Comparison of ENCODE assay signal across 1 cellular context in the genomic region with DNA sequence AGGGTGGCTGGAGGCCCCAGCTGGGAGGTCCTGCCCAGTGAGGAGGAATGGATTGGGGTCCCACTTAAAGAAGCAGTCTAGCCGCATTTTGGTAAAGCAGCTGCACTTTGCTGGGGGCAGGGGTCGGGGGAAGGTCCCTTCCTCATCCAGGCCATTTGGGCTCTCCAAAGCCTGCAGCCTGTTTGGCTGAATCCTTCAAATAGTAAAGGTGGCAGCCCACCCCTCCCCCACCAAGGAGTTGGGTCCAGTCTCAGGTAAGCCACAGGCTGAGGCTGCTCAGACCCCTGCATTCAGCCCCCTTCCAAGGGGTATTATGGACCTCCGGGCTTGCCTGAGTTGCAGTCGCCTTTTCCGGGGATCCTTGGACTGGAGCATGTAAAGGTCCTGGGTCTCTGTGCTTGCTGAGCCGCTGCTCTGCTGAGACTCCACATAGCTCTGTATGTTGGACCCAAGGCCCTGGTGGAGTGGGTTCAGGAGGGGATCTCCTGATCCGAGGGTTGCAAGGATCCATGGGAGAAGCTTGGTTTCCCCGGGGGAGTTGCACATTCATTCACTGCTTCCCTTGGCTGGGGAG.
TF ChIP-seq lines count a peak whose summit lies in the region.

No MANE protein-coding gene starts in this region.

TF ChIP-seq in WTC11, 78 proteins besides CTCF, POLR2A, EP300 and RAD21 (continued from another document):
- TF ChIP-seq, protein P1, sequence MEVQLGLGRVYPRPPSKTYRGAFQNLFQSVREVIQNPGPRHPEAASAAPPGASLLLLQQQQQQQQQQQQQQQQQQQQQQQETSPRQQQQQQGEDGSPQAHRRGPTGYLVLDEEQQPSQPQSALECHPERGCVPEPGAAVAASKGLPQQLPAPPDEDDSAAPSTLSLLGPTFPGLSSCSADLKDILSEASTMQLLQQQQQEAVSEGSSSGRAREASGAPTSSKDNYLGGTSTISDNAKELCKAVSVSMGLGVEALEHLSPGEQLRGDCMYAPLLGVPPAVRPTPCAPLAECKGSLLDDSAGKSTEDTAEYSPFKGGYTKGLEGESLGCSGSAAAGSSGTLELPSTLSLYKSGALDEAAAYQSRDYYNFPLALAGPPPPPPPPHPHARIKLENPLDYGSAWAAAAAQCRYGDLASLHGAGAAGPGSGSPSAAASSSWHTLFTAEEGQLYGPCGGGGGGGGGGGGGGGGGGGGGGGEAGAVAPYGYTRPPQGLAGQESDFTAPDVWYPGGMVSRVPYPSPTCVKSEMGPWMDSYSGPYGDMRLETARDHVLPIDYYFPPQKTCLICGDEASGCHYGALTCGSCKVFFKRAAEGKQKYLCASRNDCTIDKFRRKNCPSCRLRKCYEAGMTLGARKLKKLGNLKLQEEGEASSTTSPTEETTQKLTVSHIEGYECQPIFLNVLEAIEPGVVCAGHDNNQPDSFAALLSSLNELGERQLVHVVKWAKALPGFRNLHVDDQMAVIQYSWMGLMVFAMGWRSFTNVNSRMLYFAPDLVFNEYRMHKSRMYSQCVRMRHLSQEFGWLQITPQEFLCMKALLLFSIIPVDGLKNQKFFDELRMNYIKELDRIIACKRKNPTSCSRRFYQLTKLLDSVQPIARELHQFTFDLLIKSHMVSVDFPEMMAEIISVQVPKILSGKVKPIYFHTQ (CRISPR knock-in tag; IDR thresholded peaks at IDR 0.05): no peak
- TF ChIP-seq RELA (CRISPR knock-in tag; IDR thresholded peaks at IDR 0.05; ENCODE audit: borderline replicate concordance): no peak
- TF ChIP-seq, protein P2, sequence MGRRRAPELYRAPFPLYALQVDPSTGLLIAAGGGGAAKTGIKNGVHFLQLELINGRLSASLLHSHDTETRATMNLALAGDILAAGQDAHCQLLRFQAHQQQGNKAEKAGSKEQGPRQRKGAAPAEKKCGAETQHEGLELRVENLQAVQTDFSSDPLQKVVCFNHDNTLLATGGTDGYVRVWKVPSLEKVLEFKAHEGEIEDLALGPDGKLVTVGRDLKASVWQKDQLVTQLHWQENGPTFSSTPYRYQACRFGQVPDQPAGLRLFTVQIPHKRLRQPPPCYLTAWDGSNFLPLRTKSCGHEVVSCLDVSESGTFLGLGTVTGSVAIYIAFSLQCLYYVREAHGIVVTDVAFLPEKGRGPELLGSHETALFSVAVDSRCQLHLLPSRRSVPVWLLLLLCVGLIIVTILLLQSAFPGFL (CRISPR knock-in tag; IDR thresholded peaks at IDR 0.05; ENCODE audit: borderline replicate concordance): no peak
- TF ChIP-seq ZNF232 (CRISPR knock-in tag; IDR thresholded peaks at IDR 0.05): no peak
- no peak for TF ChIP-seq ELF4 (CRISPR knock-in tag; IDR thresholded peaks at IDR 0.05; ENCODE audit: low read depth)
- TF ChIP-seq, protein P3, sequence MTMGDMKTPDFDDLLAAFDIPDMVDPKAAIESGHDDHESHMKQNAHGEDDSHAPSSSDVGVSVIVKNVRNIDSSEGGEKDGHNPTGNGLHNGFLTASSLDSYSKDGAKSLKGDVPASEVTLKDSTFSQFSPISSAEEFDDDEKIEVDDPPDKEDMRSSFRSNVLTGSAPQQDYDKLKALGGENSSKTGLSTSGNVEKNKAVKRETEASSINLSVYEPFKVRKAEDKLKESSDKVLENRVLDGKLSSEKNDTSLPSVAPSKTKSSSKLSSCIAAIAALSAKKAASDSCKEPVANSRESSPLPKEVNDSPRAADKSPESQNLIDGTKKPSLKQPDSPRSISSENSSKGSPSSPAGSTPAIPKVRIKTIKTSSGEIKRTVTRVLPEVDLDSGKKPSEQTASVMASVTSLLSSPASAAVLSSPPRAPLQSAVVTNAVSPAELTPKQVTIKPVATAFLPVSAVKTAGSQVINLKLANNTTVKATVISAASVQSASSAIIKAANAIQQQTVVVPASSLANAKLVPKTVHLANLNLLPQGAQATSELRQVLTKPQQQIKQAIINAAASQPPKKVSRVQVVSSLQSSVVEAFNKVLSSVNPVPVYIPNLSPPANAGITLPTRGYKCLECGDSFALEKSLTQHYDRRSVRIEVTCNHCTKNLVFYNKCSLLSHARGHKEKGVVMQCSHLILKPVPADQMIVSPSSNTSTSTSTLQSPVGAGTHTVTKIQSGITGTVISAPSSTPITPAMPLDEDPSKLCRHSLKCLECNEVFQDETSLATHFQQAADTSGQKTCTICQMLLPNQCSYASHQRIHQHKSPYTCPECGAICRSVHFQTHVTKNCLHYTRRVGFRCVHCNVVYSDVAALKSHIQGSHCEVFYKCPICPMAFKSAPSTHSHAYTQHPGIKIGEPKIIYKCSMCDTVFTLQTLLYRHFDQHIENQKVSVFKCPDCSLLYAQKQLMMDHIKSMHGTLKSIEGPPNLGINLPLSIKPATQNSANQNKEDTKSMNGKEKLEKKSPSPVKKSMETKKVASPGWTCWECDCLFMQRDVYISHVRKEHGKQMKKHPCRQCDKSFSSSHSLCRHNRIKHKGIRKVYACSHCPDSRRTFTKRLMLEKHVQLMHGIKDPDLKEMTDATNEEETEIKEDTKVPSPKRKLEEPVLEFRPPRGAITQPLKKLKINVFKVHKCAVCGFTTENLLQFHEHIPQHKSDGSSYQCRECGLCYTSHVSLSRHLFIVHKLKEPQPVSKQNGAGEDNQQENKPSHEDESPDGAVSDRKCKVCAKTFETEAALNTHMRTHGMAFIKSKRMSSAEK (CRISPR knock-in tag; IDR thresholded peaks at IDR 0.05; ENCODE audit: borderline replicate concordance): no peak
- no peak for TF ChIP-seq GRHL2 (CRISPR knock-in tag; IDR thresholded peaks at IDR 0.05; ENCODE audit: insufficient replicate concordance, severe bottlenecking)
- TF ChIP-seq, protein P4, sequence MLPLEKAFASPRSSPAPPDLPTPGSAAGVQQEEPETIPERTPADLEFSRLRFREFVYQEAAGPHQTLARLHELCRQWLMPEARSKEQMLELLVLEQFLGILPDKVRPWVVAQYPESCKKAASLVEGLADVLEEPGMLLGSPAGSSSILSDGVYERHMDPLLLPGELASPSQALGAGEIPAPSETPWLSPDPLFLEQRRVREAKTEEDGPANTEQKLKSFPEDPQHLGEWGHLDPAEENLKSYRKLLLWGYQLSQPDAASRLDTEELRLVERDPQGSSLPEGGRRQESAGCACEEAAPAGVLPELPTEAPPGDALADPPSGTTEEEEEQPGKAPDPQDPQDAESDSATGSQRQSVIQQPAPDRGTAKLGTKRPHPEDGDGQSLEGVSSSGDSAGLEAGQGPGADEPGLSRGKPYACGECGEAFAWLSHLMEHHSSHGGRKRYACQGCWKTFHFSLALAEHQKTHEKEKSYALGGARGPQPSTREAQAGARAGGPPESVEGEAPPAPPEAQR (CRISPR knock-in tag; IDR thresholded peaks at IDR 0.05): no peak
- no peak for TF ChIP-seq NFE2L1 (CRISPR knock-in tag; IDR thresholded peaks at IDR 0.05)
TF ChIP-seq in WTC11: peak in this region for 0.
